2 cellular contexts compared by ENCODE assay signal in the genomic region with DNA sequence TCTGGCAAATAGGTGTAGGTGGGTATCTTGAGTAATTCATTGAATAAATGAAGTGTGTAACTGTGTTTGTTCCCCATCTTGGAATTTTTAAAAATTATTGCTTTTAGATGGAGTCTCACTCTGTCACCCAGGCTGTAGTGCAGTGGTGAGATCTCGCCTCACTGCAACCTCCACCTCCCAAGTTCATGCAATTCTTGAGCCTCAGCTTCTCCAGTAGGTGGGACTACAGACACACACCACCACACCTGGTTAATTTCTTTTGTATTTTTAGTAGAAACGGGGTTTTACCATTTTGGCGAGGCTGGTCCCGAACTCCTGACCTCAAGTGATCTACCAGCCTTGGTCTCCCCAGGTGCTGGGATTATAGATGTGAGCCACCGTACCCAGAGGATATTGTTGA.
TF ChIP-seq lines count a peak whose summit lies in the region.

No MANE protein-coding gene starts in this region.

TF ChIP-seq in GM23338, 12 proteins besides CTCF, POLR2A, EP300 and RAD21 (continued from another document):
- TF ChIP-seq, protein P1, sequence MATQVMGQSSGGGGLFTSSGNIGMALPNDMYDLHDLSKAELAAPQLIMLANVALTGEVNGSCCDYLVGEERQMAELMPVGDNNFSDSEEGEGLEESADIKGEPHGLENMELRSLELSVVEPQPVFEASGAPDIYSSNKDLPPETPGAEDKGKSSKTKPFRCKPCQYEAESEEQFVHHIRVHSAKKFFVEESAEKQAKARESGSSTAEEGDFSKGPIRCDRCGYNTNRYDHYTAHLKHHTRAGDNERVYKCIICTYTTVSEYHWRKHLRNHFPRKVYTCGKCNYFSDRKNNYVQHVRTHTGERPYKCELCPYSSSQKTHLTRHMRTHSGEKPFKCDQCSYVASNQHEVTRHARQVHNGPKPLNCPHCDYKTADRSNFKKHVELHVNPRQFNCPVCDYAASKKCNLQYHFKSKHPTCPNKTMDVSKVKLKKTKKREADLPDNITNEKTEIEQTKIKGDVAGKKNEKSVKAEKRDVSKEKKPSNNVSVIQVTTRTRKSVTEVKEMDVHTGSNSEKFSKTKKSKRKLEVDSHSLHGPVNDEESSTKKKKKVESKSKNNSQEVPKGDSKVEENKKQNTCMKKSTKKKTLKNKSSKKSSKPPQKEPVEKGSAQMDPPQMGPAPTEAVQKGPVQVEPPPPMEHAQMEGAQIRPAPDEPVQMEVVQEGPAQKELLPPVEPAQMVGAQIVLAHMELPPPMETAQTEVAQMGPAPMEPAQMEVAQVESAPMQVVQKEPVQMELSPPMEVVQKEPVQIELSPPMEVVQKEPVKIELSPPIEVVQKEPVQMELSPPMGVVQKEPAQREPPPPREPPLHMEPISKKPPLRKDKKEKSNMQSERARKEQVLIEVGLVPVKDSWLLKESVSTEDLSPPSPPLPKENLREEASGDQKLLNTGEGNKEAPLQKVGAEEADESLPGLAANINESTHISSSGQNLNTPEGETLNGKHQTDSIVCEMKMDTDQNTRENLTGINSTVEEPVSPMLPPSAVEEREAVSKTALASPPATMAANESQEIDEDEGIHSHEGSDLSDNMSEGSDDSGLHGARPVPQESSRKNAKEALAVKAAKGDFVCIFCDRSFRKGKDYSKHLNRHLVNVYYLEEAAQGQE (IDR thresholded peaks at IDR 0.05; ENCODE audit: unreplicated experiment) = no peak
- TF ChIP-seq POLR2AphosphoS5 (IDR thresholded peaks at IDR 0.05; ENCODE audit: low read depth) = no peak
- TF ChIP-seq, protein P2, sequence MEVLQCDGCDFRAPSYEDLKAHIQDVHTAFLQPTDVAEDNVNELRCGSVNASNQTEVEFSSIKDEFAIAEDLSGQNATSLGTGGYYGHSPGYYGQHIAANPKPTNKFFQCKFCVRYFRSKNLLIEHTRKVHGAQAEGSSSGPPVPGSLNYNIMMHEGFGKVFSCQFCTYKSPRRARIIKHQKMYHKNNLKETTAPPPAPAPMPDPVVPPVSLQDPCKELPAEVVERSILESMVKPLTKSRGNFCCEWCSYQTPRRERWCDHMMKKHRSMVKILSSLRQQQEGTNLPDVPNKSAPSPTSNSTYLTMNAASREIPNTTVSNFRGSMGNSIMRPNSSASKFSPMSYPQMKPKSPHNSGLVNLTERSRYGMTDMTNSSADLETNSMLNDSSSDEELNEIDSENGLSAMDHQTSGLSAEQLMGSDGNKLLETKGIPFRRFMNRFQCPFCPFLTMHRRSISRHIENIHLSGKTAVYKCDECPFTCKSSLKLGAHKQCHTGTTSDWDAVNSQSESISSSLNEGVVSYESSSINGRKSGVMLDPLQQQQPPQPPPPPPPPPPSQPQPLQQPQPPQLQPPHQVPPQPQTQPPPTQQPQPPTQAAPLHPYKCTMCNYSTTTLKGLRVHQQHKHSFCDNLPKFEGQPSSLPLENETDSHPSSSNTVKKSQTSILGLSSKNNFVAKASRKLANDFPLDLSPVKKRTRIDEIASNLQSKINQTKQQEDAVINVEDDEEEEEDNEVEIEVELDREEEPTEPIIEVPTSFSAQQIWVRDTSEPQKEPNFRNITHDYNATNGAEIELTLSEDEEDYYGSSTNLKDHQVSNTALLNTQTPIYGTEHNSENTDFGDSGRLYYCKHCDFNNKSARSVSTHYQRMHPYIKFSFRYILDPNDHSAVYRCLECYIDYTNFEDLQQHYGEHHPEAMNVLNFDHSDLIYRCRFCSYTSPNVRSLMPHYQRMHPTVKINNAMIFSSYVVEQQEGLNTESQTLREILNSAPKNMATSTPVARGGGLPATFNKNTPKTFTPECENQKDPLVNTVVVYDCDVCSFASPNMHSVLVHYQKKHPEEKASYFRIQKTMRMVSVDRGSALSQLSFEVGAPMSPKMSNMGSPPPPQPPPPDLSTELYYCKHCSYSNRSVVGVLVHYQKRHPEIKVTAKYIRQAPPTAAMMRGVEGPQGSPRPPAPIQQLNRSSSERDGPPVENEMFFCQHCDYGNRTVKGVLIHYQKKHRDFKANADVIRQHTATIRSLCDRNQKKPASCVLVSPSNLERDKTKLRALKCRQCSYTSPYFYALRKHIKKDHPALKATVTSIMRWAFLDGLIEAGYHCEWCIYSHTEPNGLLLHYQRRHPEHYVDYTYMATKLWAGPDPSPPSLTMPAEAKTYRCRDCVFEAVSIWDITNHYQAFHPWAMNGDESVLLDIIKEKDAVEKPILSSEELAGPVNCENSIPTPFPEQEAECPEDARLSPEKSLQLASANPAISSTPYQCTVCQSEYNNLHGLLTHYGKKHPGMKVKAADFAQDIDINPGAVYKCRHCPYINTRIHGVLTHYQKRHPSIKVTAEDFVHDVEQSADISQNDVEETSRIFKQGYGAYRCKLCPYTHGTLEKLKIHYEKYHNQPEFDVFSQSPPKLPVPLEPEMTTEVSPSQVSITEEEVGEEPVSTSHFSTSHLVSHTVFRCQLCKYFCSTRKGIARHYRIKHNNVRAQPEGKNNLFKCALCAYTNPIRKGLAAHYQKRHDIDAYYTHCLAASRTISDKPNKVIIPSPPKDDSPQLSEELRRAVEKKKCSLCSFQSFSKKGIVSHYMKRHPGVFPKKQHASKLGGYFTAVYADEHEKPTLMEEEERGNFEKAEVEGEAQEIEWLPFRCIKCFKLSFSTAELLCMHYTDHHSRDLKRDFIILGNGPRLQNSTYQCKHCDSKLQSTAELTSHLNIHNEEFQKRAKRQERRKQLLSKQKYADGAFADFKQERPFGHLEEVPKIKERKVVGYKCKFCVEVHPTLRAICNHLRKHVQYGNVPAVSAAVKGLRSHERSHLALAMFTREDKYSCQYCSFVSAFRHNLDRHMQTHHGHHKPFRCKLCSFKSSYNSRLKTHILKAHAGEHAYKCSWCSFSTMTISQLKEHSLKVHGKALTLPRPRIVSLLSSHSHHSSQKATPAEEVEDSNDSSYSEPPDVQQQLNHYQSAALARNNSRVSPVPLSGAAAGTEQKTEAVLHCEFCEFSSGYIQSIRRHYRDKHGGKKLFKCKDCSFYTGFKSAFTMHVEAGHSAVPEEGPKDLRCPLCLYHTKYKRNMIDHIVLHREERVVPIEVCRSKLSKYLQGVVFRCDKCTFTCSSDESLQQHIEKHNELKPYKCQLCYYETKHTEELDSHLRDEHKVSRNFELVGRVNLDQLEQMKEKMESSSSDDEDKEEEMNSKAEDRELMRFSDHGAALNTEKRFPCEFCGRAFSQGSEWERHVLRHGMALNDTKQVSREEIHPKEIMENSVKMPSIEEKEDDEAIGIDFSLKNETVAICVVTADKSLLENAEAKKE (CRISPR knock-in tag; IDR thresholded peaks at IDR 0.05) = no peak
- TF ChIP-seq CREB1 (CRISPR knock-in tag; IDR thresholded peaks at IDR 0.05; ENCODE audit: low read depth) = no peak
- TF ChIP-seq STAT1 (IDR thresholded peaks at IDR 0.05; ENCODE audit: unreplicated experiment) = no peak
- no peak for TF ChIP-seq ZNF114 (CRISPR knock-in tag; IDR thresholded peaks at IDR 0.05)
- no peak for TF ChIP-seq EZH2 (IDR thresholded peaks at IDR 0.05; ENCODE audit: low read depth, unreplicated experiment)
- TF ChIP-seq, protein P3, sequence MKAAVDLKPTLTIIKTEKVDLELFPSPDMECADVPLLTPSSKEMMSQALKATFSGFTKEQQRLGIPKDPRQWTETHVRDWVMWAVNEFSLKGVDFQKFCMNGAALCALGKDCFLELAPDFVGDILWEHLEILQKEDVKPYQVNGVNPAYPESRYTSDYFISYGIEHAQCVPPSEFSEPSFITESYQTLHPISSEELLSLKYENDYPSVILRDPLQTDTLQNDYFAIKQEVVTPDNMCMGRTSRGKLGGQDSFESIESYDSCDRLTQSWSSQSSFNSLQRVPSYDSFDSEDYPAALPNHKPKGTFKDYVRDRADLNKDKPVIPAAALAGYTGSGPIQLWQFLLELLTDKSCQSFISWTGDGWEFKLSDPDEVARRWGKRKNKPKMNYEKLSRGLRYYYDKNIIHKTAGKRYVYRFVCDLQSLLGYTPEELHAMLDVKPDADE (IDR thresholded peaks at IDR 0.05) = no peak

TF ChIP-seq in HEK293, 187 proteins besides CTCF, POLR2A, EP300 and RAD21 (continues in another document):
- TF ChIP-seq, protein P4, sequence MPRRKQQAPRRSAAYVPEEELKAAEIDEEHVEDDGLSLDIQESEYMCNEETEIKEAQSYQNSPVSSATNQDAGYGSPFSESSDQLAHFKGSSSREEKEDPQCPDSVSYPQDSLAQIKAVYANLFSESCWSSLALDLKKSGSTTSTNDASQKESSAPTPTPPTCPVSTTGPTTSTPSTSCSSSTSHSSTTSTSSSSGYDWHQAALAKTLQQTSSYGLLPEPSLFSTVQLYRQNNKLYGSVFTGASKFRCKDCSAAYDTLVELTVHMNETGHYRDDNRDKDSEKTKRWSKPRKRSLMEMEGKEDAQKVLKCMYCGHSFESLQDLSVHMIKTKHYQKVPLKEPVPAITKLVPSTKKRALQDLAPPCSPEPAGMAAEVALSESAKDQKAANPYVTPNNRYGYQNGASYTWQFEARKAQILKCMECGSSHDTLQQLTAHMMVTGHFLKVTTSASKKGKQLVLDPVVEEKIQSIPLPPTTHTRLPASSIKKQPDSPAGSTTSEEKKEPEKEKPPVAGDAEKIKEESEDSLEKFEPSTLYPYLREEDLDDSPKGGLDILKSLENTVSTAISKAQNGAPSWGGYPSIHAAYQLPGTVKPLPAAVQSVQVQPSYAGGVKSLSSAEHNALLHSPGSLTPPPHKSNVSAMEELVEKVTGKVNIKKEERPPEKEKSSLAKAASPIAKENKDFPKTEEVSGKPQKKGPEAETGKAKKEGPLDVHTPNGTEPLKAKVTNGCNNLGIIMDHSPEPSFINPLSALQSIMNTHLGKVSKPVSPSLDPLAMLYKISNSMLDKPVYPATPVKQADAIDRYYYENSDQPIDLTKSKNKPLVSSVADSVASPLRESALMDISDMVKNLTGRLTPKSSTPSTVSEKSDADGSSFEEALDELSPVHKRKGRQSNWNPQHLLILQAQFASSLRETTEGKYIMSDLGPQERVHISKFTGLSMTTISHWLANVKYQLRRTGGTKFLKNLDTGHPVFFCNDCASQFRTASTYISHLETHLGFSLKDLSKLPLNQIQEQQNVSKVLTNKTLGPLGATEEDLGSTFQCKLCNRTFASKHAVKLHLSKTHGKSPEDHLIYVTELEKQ (tag by site-specific recombination; IDR thresholded peaks at IDR 0.05; ENCODE audit: borderline replicate concordance) = no peak
- TF ChIP-seq SP7 (tag by site-specific recombination; IDR thresholded peaks at IDR 0.05) (no peak), ZNF140 (tag by site-specific recombination; IDR thresholded peaks at IDR 0.05) (no peak), ZNF146 (tag by site-specific recombination; IDR thresholded peaks at IDR 0.05) (no peak), ZNF837 (tag by site-specific recombination; IDR thresholded peaks at IDR 0.05) (no peak), ZNF621 (tag by site-specific recombination; IDR thresholded peaks at IDR 0.05) (no peak), KLF10 (tag by site-specific recombination; IDR thresholded peaks at IDR 0.05) (no peak), EGR2 (tag by site-specific recombination; IDR thresholded peaks at IDR 0.05; ENCODE audit: low read depth) (no peak), ZNF433 (tag by site-specific recombination; IDR thresholded peaks at IDR 0.05; ENCODE audit: low read depth) (no peak), ZNF677 (tag by site-specific recombination; IDR thresholded peaks at IDR 0.05) (no peak), ZNF354C (tag by site-specific recombination; IDR thresholded peaks at IDR 0.05; ENCODE audit: borderline replicate concordance, low read depth) (no peak), ZNF248 (tag by site-specific recombination; IDR thresholded peaks at IDR 0.05) (no peak)
- TF ChIP-seq, protein P5, sequence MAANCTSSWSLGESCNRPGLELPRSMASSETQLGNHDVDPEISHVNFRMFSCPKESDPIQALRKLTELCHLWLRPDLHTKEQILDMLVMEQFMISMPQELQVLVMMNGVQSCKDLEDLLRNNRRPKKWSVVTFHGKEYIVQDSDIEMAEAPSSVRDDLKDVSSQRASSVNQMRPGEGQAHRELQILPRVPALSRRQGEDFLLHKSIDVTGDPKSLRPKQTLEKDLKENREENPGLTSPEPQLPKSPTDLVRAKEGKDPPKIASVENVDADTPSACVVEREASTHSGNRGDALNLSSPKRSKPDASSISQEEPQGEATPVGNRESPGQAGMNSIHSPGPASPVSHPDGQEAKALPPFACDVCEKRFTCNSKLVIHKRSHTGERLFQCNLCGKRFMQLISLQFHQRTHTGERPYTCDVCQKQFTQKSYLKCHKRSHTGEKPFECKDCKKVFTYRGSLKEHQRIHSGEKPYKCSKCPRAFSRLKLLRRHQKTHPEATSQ (tag by site-specific recombination; IDR thresholded peaks at IDR 0.05) = no peak
- TF ChIP-seq, protein P6, sequence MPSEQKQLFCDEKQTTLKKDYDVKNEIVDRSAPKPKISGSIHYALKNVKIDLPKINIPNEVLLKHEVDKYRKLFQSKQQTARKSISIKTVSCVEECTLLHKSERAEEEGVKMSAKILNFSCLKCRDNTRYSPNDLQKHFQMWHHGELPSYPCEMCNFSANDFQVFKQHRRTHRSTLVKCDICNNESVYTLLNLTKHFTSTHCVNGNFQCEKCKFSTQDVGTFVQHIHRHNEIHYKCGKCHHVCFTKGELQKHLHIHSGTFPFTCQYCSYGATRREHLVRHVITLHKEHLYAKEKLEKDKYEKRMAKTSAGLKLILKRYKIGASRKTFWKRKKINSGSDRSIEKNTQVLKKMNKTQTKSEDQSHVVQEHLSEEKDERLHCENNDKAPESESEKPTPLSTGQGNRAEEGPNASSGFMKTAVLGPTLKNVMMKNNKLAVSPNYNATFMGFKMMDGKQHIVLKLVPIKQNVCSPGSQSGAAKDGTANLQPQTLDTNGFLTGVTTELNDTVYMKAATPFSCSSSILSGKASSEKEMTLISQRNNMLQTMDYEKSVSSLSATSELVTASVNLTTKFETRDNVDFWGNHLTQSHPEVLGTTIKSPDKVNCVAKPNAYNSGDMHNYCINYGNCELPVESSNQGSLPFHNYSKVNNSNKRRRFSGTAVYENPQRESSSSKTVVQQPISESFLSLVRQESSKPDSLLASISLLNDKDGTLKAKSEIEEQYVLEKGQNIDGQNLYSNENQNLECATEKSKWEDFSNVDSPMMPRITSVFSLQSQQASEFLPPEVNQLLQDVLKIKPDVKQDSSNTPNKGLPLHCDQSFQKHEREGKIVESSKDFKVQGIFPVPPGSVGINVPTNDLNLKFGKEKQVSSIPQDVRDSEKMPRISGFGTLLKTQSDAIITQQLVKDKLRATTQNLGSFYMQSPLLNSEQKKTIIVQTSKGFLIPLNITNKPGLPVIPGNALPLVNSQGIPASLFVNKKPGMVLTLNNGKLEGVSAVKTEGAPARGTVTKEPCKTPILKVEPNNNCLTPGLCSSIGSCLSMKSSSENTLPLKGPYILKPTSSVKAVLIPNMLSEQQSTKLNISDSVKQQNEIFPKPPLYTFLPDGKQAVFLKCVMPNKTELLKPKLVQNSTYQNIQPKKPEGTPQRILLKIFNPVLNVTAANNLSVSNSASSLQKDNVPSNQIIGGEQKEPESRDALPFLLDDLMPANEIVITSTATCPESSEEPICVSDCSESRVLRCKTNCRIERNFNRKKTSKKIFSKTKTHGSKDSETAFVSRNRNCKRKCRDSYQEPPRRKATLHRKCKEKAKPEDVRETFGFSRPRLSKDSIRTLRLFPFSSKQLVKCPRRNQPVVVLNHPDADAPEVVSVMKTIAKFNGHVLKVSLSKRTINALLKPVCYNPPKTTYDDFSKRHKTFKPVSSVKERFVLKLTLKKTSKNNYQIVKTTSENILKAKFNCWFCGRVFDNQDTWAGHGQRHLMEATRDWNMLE (tag by site-specific recombination; conservative IDR thresholded peaks at IDR 0.05; ENCODE audit: low read depth) = no peak
- TF ChIP-seq, protein P7, sequence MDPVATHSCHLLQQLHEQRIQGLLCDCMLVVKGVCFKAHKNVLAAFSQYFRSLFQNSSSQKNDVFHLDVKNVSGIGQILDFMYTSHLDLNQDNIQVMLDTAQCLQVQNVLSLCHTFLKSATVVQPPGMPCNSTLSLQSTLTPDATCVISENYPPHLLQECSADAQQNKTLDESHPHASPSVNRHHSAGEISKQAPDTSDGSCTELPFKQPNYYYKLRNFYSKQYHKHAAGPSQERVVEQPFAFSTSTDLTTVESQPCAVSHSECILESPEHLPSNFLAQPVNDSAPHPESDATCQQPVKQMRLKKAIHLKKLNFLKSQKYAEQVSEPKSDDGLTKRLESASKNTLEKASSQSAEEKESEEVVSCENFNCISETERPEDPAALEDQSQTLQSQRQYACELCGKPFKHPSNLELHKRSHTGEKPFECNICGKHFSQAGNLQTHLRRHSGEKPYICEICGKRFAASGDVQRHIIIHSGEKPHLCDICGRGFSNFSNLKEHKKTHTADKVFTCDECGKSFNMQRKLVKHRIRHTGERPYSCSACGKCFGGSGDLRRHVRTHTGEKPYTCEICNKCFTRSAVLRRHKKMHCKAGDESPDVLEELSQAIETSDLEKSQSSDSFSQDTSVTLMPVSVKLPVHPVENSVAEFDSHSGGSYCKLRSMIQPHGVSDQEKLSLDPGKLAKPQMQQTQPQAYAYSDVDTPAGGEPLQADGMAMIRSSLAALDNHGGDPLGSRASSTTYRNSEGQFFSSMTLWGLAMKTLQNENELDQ (tag by site-specific recombination; IDR thresholded peaks at IDR 0.05; ENCODE audit: low read depth) = no peak
